ENCODE assay signal across 22 cellular contexts in genomic region chr7:126755381-126755780, GRCh38.
"Had no signal": no experiment of that assay in that cellular context is flagged by ENCODE, and none has a peak within 500 bp of the region (broad histone marks: within the 10 kb centered on the region; RNA-seq: fewer than 3 reads in every experiment).

No MANE protein-coding gene starts in this region.

- ATAC-seq: HepG2, Panc1, PC-3, SK-N-SH treated with all-trans-retinoic acid at 6 μM for 48 hours had no signal

- DNase-seq: IMR-90; Karpas-422; KG1; MM.1S; MV-4-11; NCI-H1048; NCI-H1105; NCI-H187; NCI-H2029; NCI-H2081 treated with DMSO at 0.1 percent for 48 hours; NCI-H2227 treated with DMSO at 0.1 percent for 48 hours; NCI-H524; NCI-H526 treated with DMSO at 0.1 percent for 48 hours; NCI-H774; NK-92 treated with Interleukin-12 subunit alpha and Interleukin-12 subunit beta, amount 100 ng/mL, for 24 hours; PC-3; SHP77 treated with DMSO at 0.1 percent for 48 hours; SJCRH30; T-helper 1 cell had no signal
